ENCODE assay signal across 8 cellular contexts in the genomic region with DNA sequence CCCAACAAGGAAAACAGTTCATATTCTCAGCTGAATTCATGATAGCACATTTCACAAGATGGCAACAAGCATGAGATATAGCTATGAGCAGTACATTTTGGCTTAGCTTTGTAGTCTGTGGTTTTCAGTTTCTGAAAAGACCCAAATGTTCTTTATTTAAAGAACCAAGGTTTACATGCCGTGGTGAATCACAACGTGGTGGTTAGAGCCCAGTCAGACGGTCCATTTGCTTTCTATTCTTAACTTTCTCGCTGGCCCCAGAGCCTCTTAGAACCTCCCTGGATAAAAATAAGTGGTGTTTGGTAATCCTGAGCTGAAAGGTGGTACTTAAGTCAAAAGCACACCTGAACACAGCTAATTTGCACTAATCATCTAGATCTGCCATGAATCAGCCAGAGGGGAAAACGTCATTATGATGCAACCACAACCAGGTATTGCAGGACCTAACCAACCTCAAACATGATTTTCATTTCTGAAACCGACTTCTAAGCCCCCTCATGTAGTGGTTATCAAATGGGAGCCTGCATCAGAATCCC. TPM values are rescaled to one million over a fixed set of nuclear protein-coding genes. Genes with fewer than 3 reads are reported as not detected.
DNase-seq lines count a peak whose midpoint lies in the region; ATAC-seq and TF ChIP-seq lines count a peak whose summit lies in the region.

No MANE protein-coding gene starts in this region.

- H3K27ac Mint-ChIP-seq in WTC11 = no peak overlapping the region
- no peak overlapping the region for H3K27ac Mint-ChIP-seq in neural progenitor cell
- no peak overlapping the region for H3K27ac Mint-ChIP-seq in CD14-positive monocyte

- H3K4me3 Mint-ChIP-seq in WTC11 (no peak overlapping the region), neural progenitor cell (no peak overlapping the region), CD14-positive monocyte (no peak overlapping the region)

- H3K9ac ChIP-seq in mesenchymal stem cell (ENCODE audit: low read length) = peak overlapping the region; percentile 30
- H3K9ac ChIP-seq in neural progenitor cell = no peak overlapping the region

- H3K27me3 ChIP-seq in mesenchymal stem cell (ENCODE audit: control insufficient read depth in 1 of 2, insufficient read depth in 1 of 2, low read length in 2 of 2) = no peaks in the 10 kb centered on the region
- no peaks in the 10 kb centered on the region for H3K27me3 ChIP-seq in neural progenitor cell

- H2AFZ ChIP-seq in mesenchymal stem cell (ENCODE audit: low read depth, low read length) (no peak overlapping the region), neural progenitor cell (replicated peaks) (no peak overlapping the region)

- H3K36me3 ChIP-seq in mesenchymal stem cell (ENCODE audit: control insufficient read depth in 1 of 2, insufficient read depth in 2 of 2, low read depth in 1 of 2, low read length in 2 of 2) = no peaks in the 10 kb centered on the region
- no peaks in the 10 kb centered on the region for H3K36me3 ChIP-seq in neural progenitor cell

- 43% methylated on average over 4 of the region's 6 CpGs for WGBS in mesenchymal stem cell

- H2AK5ac ChIP-seq in mesenchymal stem cell (ENCODE audit: low read length, severe bottlenecking) = no peak overlapping the region

- peak overlapping the region; percentile 28 to 65 for H3K18ac ChIP-seq in mesenchymal stem cell (ENCODE audit: low read depth in 1 of 2, low read length in 2 of 2)

- H3K36me3 Mint-ChIP-seq in WTC11 = no peaks in the 10 kb centered on the region
- H3K36me3 Mint-ChIP-seq in neural progenitor cell = no peaks in the 10 kb centered on the region
- H3K36me3 Mint-ChIP-seq in CD14-positive monocyte = peaks cover 5% of the 10 kb centered on the region in 2 donors

- no peaks in the 10 kb centered on the region for H3K79me1 ChIP-seq in mesenchymal stem cell (replicated peaks; ENCODE audit: low read length, poor library complexity, severe bottlenecking)

- H2BK120ac ChIP-seq in mesenchymal stem cell (ENCODE audit: low read depth, low read length) = no peak overlapping the region

- CTCF ChIA-PET in WTC11 (lab: Charles Lee) = no interaction called here

- H3F3A ChIP-seq in neural progenitor cell (ENCODE audit: low read depth) = no peaks in the 10 kb centered on the region

- peak overlapping the region in 1 of 2 experiments; percentile 11 for H2BK12ac ChIP-seq in mesenchymal stem cell (ENCODE audit: low read length in 2 of 2)

- intact Hi-C loops in CD14-positive monocyte (cut with micrococcal nuclease) = no loop called here

- H2BK5ac ChIP-seq in mesenchymal stem cell (ENCODE audit: low read depth, low read length, poor library complexity, severe bottlenecking) = no peak overlapping the region

- H3K4me2 ChIP-seq in mesenchymal stem cell (ENCODE audit: low read length, poor library complexity, severe bottlenecking) (no peak overlapping the region), neural progenitor cell (no peak overlapping the region)

- H3K4me3 ChIP-seq in mesenchymal stem cell (ENCODE audit: insufficient read depth in 1 of 2, low read depth in 1 of 2, low read length in 2 of 2) (no peak overlapping the region), neural progenitor cell (no peak overlapping the region)

- H3K27ac ChIP-seq in mesenchymal stem cell (ENCODE audit: low read length, poor library complexity, severe bottlenecking) (peak overlapping the region; percentile 27), neural progenitor cell (no peak overlapping the region)

- no peaks in the 10 kb centered on the region for H4K20me1 ChIP-seq in neural progenitor cell (ENCODE audit: low read depth)

- no peak overlapping the region for H2BK15ac ChIP-seq in mesenchymal stem cell (ENCODE audit: low read depth, poor library complexity, severe bottlenecking)

- TF ChIP-seq CTCF in WTC11 (IDR thresholded peaks at IDR 0.05) (no peak), neural progenitor cell (IDR thresholded peaks at IDR 0.05) (no peak), CD14-positive monocyte (IDR thresholded peaks at IDR 0.05) (no peak)

- DNase-seq in WTC11 (ENCODE audit: low spot score) (no peak), mesenchymal stem cell (peak; percentile 92), hippocampal formation (lab: John Stamatoyannopoulos, UW) (no peak), neural progenitor cell (ENCODE audit: low spot score) (no peak), CD14-positive monocyte (ENCODE audit: low spot score) (no peak), HPDE6-E6E7 (ENCODE audit: extremely low spot score) (no peak)

- no peak overlapping the region for H3K14ac ChIP-seq in mesenchymal stem cell (ENCODE audit: low read length in 2 of 2)

- H3K79me2 ChIP-seq in neural progenitor cell (ENCODE audit: low read depth) = no peaks in the 10 kb centered on the region

- no peak overlapping the region for H4K91ac ChIP-seq in mesenchymal stem cell (ENCODE audit: low read length)

- no peak overlapping the region for H3K23ac ChIP-seq in mesenchymal stem cell (ENCODE audit: low read length in 2 of 2)

- H3K27me3 Mint-ChIP-seq in WTC11 (ENCODE audit: low read depth) (peaks cover 3% of the 10 kb centered on the region; the same call in 1 of the 2 replicates), neural progenitor cell (ENCODE audit: insufficient read depth, low read depth) (no peaks in the 10 kb centered on the region), CD14-positive monocyte (ENCODE audit: low read depth in 3 of 3) (peaks cover 4% of the 10 kb centered on the region in 3 donors)

- no peaks in the 10 kb centered on the region for H3K9me3 Mint-ChIP-seq in WTC11
- peaks cover 8% of the 10 kb centered on the region for H3K9me3 Mint-ChIP-seq in neural progenitor cell
- H3K9me3 Mint-ChIP-seq in CD14-positive monocyte = peaks cover 5 to 18% (median 14%) of the 10 kb centered on the region in 7 donors

- H3K9me3 ChIP-seq in mesenchymal stem cell (ENCODE audit: control insufficient read depth, low read length) (peaks cover 3% of the 10 kb centered on the region), neural progenitor cell (ENCODE audit: low read depth) (no peaks in the 10 kb centered on the region)

- H3K4me1 Mint-ChIP-seq in WTC11 (no peaks in the 10 kb centered on the region), neural progenitor cell (peaks cover 2% of the 10 kb centered on the region), CD14-positive monocyte (peaks cover 23% of the 10 kb centered on the region)

- ATAC-seq in GM18861 (IDR thresholded peaks at IDR 0.05; ENCODE audit: unreplicated experiment) (peak; percentile 61), HG02981 (IDR thresholded peaks at IDR 0.05; ENCODE audit: unreplicated experiment) (peak; percentile 62), WTC11 (no peak)

- peaks cover 11% of the 10 kb centered on the region for H3K4me1 ChIP-seq in mesenchymal stem cell (ENCODE audit: control insufficient read depth, insufficient read depth, low read depth, low read length)
- no peaks in the 10 kb centered on the region for H3K4me1 ChIP-seq in neural progenitor cell

- POLR2A ChIA-PET in WTC11 (lab: Charles Lee) = no interaction called here

- H3K4ac ChIP-seq in mesenchymal stem cell (ENCODE audit: low read depth in 1 of 2, low read length in 2 of 2) = no peak overlapping the region

- no peak overlapping the region for H4K8ac ChIP-seq in mesenchymal stem cell (ENCODE audit: low read length)

TF ChIP-seq in WTC11, 78 proteins besides CTCF, POLR2A, EP300 and RAD21:
- TF ChIP-seq GABPB1 (CRISPR knock-in tag; IDR thresholded peaks at IDR 0.05) = peak; percentile 99
- TF ChIP-seq, protein P1, sequence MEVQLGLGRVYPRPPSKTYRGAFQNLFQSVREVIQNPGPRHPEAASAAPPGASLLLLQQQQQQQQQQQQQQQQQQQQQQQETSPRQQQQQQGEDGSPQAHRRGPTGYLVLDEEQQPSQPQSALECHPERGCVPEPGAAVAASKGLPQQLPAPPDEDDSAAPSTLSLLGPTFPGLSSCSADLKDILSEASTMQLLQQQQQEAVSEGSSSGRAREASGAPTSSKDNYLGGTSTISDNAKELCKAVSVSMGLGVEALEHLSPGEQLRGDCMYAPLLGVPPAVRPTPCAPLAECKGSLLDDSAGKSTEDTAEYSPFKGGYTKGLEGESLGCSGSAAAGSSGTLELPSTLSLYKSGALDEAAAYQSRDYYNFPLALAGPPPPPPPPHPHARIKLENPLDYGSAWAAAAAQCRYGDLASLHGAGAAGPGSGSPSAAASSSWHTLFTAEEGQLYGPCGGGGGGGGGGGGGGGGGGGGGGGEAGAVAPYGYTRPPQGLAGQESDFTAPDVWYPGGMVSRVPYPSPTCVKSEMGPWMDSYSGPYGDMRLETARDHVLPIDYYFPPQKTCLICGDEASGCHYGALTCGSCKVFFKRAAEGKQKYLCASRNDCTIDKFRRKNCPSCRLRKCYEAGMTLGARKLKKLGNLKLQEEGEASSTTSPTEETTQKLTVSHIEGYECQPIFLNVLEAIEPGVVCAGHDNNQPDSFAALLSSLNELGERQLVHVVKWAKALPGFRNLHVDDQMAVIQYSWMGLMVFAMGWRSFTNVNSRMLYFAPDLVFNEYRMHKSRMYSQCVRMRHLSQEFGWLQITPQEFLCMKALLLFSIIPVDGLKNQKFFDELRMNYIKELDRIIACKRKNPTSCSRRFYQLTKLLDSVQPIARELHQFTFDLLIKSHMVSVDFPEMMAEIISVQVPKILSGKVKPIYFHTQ (CRISPR knock-in tag; IDR thresholded peaks at IDR 0.05) = no peak
- no peak for TF ChIP-seq SMAD3 (CRISPR knock-in tag; IDR thresholded peaks at IDR 0.05; ENCODE audit: borderline replicate concordance)

RNA-seq across cellular contexts. Expression of gene HAPSTR1, which starts 18.6 kb away (rescaled TPM):
- total RNA-seq in WTC11 (2021) (54.3 to 59.1 TPM (median 56.4 TPM) in 3 replicates), neural progenitor cell (ENCODE audit: low replicate concordance) (64.2 and 77.3 TPM in 2 replicates)
- 43.4 TPM for polyA plus RNA-seq in mesenchymal stem cell (2013, experiment 1 of 2)
- polyA plus RNA-seq in mesenchymal stem cell (2013, experiment 2 of 2) = 42.6 TPM
- polyA plus RNA-seq in CD14-positive monocyte = 10 to 100 TPM in 1 of 2 donors, 1 to 10 TPM in 1; 7.2 to 11.1 TPM
